In genomic region chr11:60594998-60595637, GRCh38 we compare ENCODE assay signal across 15 cellular contexts.
"Had no signal": no experiment of that assay in that cellular context is flagged by ENCODE, and none has a peak within 500 bp of the region (broad histone marks: within the 10 kb centered on the region; RNA-seq: fewer than 3 reads in every experiment).

No MANE protein-coding gene starts in this region.

- H3K27ac Mint-ChIP-seq: activated CD4-positive, alpha-beta memory T cell treated with anti-CD3 and anti-CD28 coated beads for 36 hours; activated naive CD8-positive, alpha-beta T cell treated with anti-CD3 and anti-CD28 coated beads, Interleukin-2, amount 10 ng/mL, durations not matched to agents 7 days and 5 days had no signal

- ATAC-seq: heart right ventricle; stimulated activated naive CD8-positive, alpha-beta T cell treated with anti-CD3 and anti-CD28 coated beads, Interleukin-15, Interleukin-2, amounts not matched to agents 100 U/mL and 50 U/mL, for 24 hours had no signal

- H3K4me1 Mint-ChIP-seq: activated naive CD8-positive, alpha-beta T cell treated with anti-CD3 and anti-CD28 coated beads, Interleukin-2, amount 10 ng/mL, durations not matched to agents 7 days and 5 days had no signal

- H3K36me3 Mint-ChIP-seq: activated CD4-positive, alpha-beta memory T cell treated with anti-CD3 and anti-CD28 coated beads for 36 hours; activated naive CD8-positive, alpha-beta T cell treated with anti-CD3 and anti-CD28 coated beads, Interleukin-2, amount 10 ng/mL, durations not matched to agents 7 days and 5 days had no signal

- H3K9me3 ChIP-seq: colonic mucosa, upper lobe of left lung had no signal

- DNase-seq: activated CD4-positive, alpha-beta memory T cell treated with anti-CD3 and anti-CD28 coated beads for 36 hours; activated naive CD8-positive, alpha-beta T cell treated with anti-CD3 and anti-CD28 coated beads, Interleukin-2, amount 10 ng/mL, durations not matched to agents 7 days and 5 days; activated T-cell treated with anti-CD3 and anti-CD28 coated beads, Interleukin-2, amount 50 U/mL, for 48 hours; colonic mucosa; foreskin melanocyte; heart right ventricle; mesendoderm; sigmoid colon; stimulated activated CD4-positive, alpha-beta T cell treated with anti-CD3 and anti-CD28 coated beads, Interleukin-12 subunit alpha, Interleukin-12 subunit beta, amount 100 ng/mL, for 4 hours; stimulated activated CD4-positive, alpha-beta T cell treated with anti-CD3 and anti-CD28 coated beads, Interleukin-2, amount 100 ng/mL, for 48 hours; stimulated activated naive CD8-positive, alpha-beta T cell treated with anti-CD3 and anti-CD28 coated beads, Interleukin-15, Interleukin-2, amounts not matched to agents 100 U/mL and 50 U/mL, for 24 hours; upper lobe of left lung had no signal

- H3K27ac ChIP-seq: ascending aorta, colonic mucosa, heart right ventricle, sigmoid colon, suprapubic skin, upper lobe of left lung had no signal

- H3K4me1 ChIP-seq: ascending aorta, colonic mucosa, heart right ventricle, sigmoid colon, suprapubic skin, upper lobe of left lung had no signal

- H3K4me3 Mint-ChIP-seq: activated CD4-positive, alpha-beta memory T cell treated with anti-CD3 and anti-CD28 coated beads for 36 hours; activated naive CD8-positive, alpha-beta T cell treated with anti-CD3 and anti-CD28 coated beads, Interleukin-2, amount 10 ng/mL, durations not matched to agents 7 days and 5 days had no signal

- H3K27me3 ChIP-seq: ascending aorta, colonic mucosa, heart right ventricle, sigmoid colon, suprapubic skin, upper lobe of left lung had no signal

- H3K36me3 ChIP-seq: ascending aorta, colonic mucosa, heart right ventricle, sigmoid colon, suprapubic skin, upper lobe of left lung had no signal

- H3K4me3 ChIP-seq: ascending aorta, colonic mucosa, heart right ventricle, sigmoid colon, suprapubic skin, upper lobe of left lung had no signal

- FAIRE-seq: keratinocyte had no signal

- H3K27me3 Mint-ChIP-seq: activated CD4-positive, alpha-beta memory T cell treated with anti-CD3 and anti-CD28 coated beads for 36 hours; activated naive CD8-positive, alpha-beta T cell treated with anti-CD3 and anti-CD28 coated beads, Interleukin-2, amount 10 ng/mL, durations not matched to agents 7 days and 5 days had no signal
